16 cellular contexts compared by ENCODE assay signal in the genomic region with DNA sequence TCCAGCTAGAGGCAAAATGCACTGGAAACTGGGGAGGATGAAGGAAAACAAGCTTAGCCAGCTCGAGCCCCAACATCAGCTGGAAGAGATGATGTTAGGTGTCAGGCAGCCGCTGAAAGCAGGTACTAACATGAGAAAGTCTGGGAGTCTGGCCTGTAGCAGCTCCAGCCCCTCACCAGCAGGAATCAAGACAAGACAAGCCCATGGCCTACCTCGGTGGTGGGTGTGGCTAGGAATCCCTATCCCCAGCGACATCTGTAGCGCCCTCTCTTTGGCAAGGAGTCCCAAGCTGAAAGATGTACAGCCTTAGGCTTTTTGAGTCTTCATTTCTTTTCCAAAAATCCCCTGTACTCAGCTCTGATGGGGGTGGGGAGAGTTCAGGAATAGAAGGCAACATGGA.
"Had no signal": no experiment of that assay in that cellular context is flagged by ENCODE, and none has a peak within 500 bp of the region (broad histone marks: within the 10 kb centered on the region; RNA-seq: fewer than 3 reads in every experiment).

No MANE protein-coding gene starts in this region.

- FAIRE-seq: endometrium, urothelium cell line had no signal

- H3K36me3 ChIP-seq: gastroesophageal sphincter, heart right ventricle, tibial artery had no signal

- H3K27ac Mint-ChIP-seq: activated naive CD4-positive, alpha-beta T cell treated with anti-CD3 and anti-CD28 coated beads, Interleukin-2, amount 50 U/mL, for 72 hours; nephron progenitor cell; progenitor cell of endocrine pancreas had no signal

- DNase-seq: activated CD4-positive, alpha-beta T cell treated with anti-CD3 and anti-CD28 coated beads, Interleukin-2, amount 50 U/mL, for 1 hour; activated CD4-positive, CD25-positive, alpha-beta regulatory T cell treated with anti-CD3 and anti-CD28 coated beads, Interleukin-2, amount 50 U/mL, for 72 hours; activated gamma-delta T cell; heart right ventricle; mesenchymal stem cell; nephron progenitor cell; stimulated activated CD4-positive, alpha-beta T cell treated with anti-CD3 and anti-CD28 coated beads, Interleukin-2, amount 100 ng/mL, for 24 hours; stimulated activated naive CD4-positive, alpha-beta T cell treated with Interleukin-2 at 50 U/mL for 16 hours; T-helper 1 cell; T1000; tibial artery had no signal

- H3K9me3 Mint-ChIP-seq: activated naive CD4-positive, alpha-beta T cell treated with anti-CD3 and anti-CD28 coated beads, Interleukin-2, amount 50 U/mL, for 72 hours; nephron progenitor cell had no signal

- H3K27ac ChIP-seq: gastroesophageal sphincter, heart right ventricle, tibial artery had no signal

- H3K4me3 Mint-ChIP-seq: nephron progenitor cell had no signal

- H3K9me3 ChIP-seq: gastroesophageal sphincter, heart right ventricle, tibial artery had no signal

- H3K4me3 ChIP-seq: gastroesophageal sphincter, heart right ventricle, tibial artery had no signal

- ATAC-seq: activated naive CD4-positive, alpha-beta T cell treated with anti-CD3 and anti-CD28 coated beads, Interleukin-2, amount 50 U/mL, for 72 hours; gastroesophageal sphincter; heart right ventricle had no signal
